In genomic region chr11:108559340-108559739, GRCh38 we compare ENCODE assay signal across 14 cellular contexts. TPM values are rescaled to one million over a fixed set of nuclear protein-coding genes. Genes with fewer than 3 reads are reported as not detected.
A peak's percentile ranks its signal among the peaks of the same experiment; 100 is the strongest.
DNase-seq lines count a peak whose midpoint lies in the region; ATAC-seq lines count a peak whose summit lies in the region.
"Had no signal": no experiment of that assay in that cellular context is flagged by ENCODE, and none has a peak within 500 bp of the region (broad histone marks: within the 10 kb centered on the region; RNA-seq: fewer than 3 reads in every experiment).

No MANE protein-coding gene starts in this region.

- no peaks in the 10 kb centered on the region for H3K36me3 Mint-ChIP-seq in CD4-positive, CD25-positive, alpha-beta regulatory T cell
- no peaks in the 10 kb centered on the region for H3K36me3 Mint-ChIP-seq in activated T-cell treated with anti-CD3 and anti-CD28 coated beads, Interleukin-2, amount 50 U/mL, for 4 hours (ENCODE audit: insufficient read depth)
- H3K36me3 Mint-ChIP-seq: CD8-positive, alpha-beta memory T cell had no signal

- peaks cover 5 to 16% (median 9%) of the 10 kb centered on the region in 4 donors for H3K4me1 Mint-ChIP-seq in CD4-positive, CD25-positive, alpha-beta regulatory T cell
- H3K4me1 Mint-ChIP-seq in activated T-cell treated with anti-CD3 and anti-CD28 coated beads, Interleukin-2, amount 50 U/mL, for 4 hours (ENCODE audit: low read depth) = peaks cover 19% of the 10 kb centered on the region

- H3K27ac ChIP-seq in CD4-positive, CD25-positive, alpha-beta regulatory T cell (ENCODE audit: insufficient read depth, low read length, poor library complexity, severe bottlenecking) = no peak overlapping the region
- H3K27ac ChIP-seq: ascending aorta had no signal

- no peaks in the 10 kb centered on the region for H3K27me3 ChIP-seq in CD4-positive, CD25-positive, alpha-beta regulatory T cell (ENCODE audit: control insufficient read depth, insufficient read depth, low read length)
- H3K27me3 ChIP-seq: ascending aorta had no signal

- DNase-seq in CD4-positive, CD25-positive, alpha-beta regulatory T cell = peak in 2 of 3 donors; percentile 18 to 26
- peak; percentile 38 for DNase-seq in HT1080 (ENCODE audit: low read depth)
- DNase-seq in astrocyte of the hippocampus (ENCODE audit: low read depth, low spot score) = peak; percentile 64
- peak; percentile 65 for DNase-seq in kidney tubule cell (ENCODE audit: low spot score)
- DNase-seq in GM19240 (ENCODE audit: insufficient read length, low spot score) = no peak
- DNase-seq in NCI-H1436 (lab: John Stamatoyannopoulos, UW) = no peak
- DNase-seq in left lobe of liver (ENCODE audit: low spot score) = no peak
- DNase-seq in activated T-cell treated with anti-CD3 and anti-CD28 coated beads, Interleukin-2, amount 50 U/mL, for 4 hours = no peak
- DNase-seq: erythroblast, NCI-H1105 treated with DMSO at 0.1 percent for 48 hours, retina, SHP77 had no signal

- H3K4me3 Mint-ChIP-seq in CD4-positive, CD25-positive, alpha-beta regulatory T cell = no peak overlapping the region
- no peak overlapping the region for H3K4me3 Mint-ChIP-seq in activated T-cell treated with anti-CD3 and anti-CD28 coated beads, Interleukin-2, amount 50 U/mL, for 4 hours

- H3K9me3 ChIP-seq in CD4-positive, CD25-positive, alpha-beta regulatory T cell (ENCODE audit: control insufficient read depth in 2 of 2, low read length in 2 of 2) = no peaks in the 10 kb centered on the region
- H3K9me3 ChIP-seq: ascending aorta had no signal

- H3K4me3 ChIP-seq in CD4-positive, CD25-positive, alpha-beta regulatory T cell (ENCODE audit: low read depth, low read length) = no peak overlapping the region
- H3K4me3 ChIP-seq: ascending aorta had no signal

- H3K27ac Mint-ChIP-seq in CD4-positive, CD25-positive, alpha-beta regulatory T cell = peak overlapping the region in 1 of 3 donors; percentile 50

- peak; percentile 66 for ATAC-seq in CD4-positive, CD25-positive, alpha-beta regulatory T cell (ENCODE audit: low read depth in 2 of 2)
- ATAC-seq in left lobe of liver = no peak
- ATAC-seq in activated T-cell treated with anti-CD3 and anti-CD28 coated beads, Interleukin-2, amount 50 U/mL, for 4 hours = no peak

- H3K9me3 Mint-ChIP-seq in CD4-positive, CD25-positive, alpha-beta regulatory T cell = peaks cover 0 to 1% (median 0%) of the 10 kb centered on the region in 7 donors
- H3K9me3 Mint-ChIP-seq in activated T-cell treated with anti-CD3 and anti-CD28 coated beads, Interleukin-2, amount 50 U/mL, for 4 hours = no peaks in the 10 kb centered on the region
- H3K9me3 Mint-ChIP-seq: CD8-positive, alpha-beta memory T cell had no signal

- no peaks in the 10 kb centered on the region for H3K4me1 ChIP-seq in CD4-positive, CD25-positive, alpha-beta regulatory T cell (ENCODE audit: control insufficient read depth, insufficient read depth, low read length, poor library complexity, severe bottlenecking)

- H3K27me3 Mint-ChIP-seq in CD4-positive, CD25-positive, alpha-beta regulatory T cell = peaks cover 2% of the 10 kb centered on the region
- H3K27me3 Mint-ChIP-seq in activated T-cell treated with anti-CD3 and anti-CD28 coated beads, Interleukin-2, amount 50 U/mL, for 4 hours (ENCODE audit: low read depth) = no peaks in the 10 kb centered on the region

- H3K36me3 ChIP-seq in CD4-positive, CD25-positive, alpha-beta regulatory T cell (ENCODE audit: control insufficient read depth, insufficient read depth, low read length) = no peaks in the 10 kb centered on the region
- H3K36me3 ChIP-seq: ascending aorta had no signal

RNA-seq across cellular contexts. Expression of gene EXPH5, which starts 34.2 kb away (rescaled TPM):
- 1.8 TPM for total RNA-seq in CD4-positive, CD25-positive, alpha-beta regulatory T cell
- polyA plus RNA-seq in CD4-positive, CD25-positive, alpha-beta regulatory T cell = under 1 TPM; 0.23 to 0.96 (median 0.66) TPM
- total RNA-seq in HT1080 (2014; rRNA removed; shearing (Covaris generic)) = 1.2 and 1.7 TPM in 2 replicates
- 0.22 and 0.41 TPM in 2 replicates for polyA plus RNA-seq in HT1080 (2015; cell fraction: cytosol; rRNA removed)
- 2.6 and 2.7 TPM in 2 replicates for polyA plus RNA-seq in HT1080 (2015; cell fraction: nucleus; rRNA removed)
- 12.8 TPM for total RNA-seq in left lobe of liver
- total RNA-seq in activated T-cell treated with anti-CD3 and anti-CD28 coated beads, Interleukin-2, amount 50 U/mL, for 4 hours = 1 to 10 TPM in 1 of 3 donors, under 1 TPM in 2; 0.71 to 1.0 (median 0.79) TPM

Comparison
In these comparisons a context has a peak if more than half of its experiments do, and no peak if none do; other contexts are left out.
1. ATAC-seq: peak in CD4-positive, CD25-positive, alpha-beta regulatory T cell (2 of 2); none in left lobe of liver (single experiment) and activated T-cell treated with anti-CD3 and anti-CD28 coated beads, Interleukin-2, amount 50 U/mL, for 4 hours (0 of 2).
2. DNase-seq: peak in CD4-positive, CD25-positive, alpha-beta regulatory T cell (2 of 3), HT1080 (single experiment), astrocyte of the hippocampus (single experiment) and kidney tubule cell (single experiment); none in GM19240 (single experiment), NCI-H1436 (single experiment), left lobe of liver (single experiment) and activated T-cell treated with anti-CD3 and anti-CD28 coated beads, Interleukin-2, amount 50 U/mL, for 4 hours (single experiment).